In the genomic region with DNA sequence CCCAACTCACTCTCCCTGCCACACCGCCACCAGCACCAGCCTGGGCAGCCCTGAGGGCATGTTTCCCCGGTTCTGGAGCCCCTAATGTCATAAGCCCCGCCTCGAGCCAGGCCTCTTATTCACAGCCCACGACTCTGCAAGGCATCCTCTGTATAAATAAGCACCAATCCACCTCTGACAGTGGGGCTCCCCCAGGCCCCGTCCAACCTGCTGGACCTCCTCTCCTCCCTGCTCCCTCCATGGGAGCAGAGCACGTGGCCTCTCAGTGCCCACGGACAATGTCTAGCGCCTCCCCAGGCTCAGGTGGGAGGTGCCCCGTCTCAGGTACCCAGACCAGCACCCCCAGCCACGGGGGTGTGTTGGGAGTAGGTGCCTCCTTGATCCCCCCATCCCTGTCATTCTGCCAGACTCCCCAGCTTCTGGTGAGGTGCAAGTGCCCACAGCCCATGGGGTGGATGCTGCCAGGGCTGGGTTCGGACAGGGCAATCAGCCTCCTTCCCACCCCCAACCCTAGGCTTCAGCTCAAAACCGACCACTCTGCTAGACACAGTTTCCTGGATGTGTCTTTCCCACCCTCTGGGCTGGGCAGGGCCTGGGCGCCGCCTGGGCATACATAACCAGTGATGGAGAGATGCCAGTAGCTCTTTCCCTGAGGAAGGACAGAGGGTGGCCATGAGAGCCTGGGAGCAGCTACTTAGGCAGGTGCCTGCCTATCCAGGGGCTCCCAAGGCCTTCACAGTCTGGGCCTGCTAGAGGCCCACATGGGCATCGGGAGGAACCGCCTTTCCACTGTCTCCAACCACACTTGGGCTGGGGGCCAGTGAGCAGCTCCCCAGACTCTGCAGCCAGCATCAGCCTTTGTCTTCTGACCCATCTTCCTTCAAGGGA, we compare ENCODE assay signal across 9 cellular contexts. TPM values are rescaled to one million over a fixed set of nuclear protein-coding genes. Genes with fewer than 3 reads are reported as not detected.
DNase-seq lines count a peak whose midpoint lies in the region; ATAC-seq and TF ChIP-seq lines count a peak whose summit lies in the region.
"Had no signal": no experiment of that assay in that cellular context is flagged by ENCODE, and none has a peak within 500 bp of the region (broad histone marks: within the 10 kb centered on the region; RNA-seq: fewer than 3 reads in every experiment).

No MANE protein-coding gene starts in this region.

- no peak for ATAC-seq in effector memory CD8-positive, alpha-beta T cell (replicated peaks)
- ATAC-seq in GM19455 (IDR thresholded peaks at IDR 0.05; ENCODE audit: unreplicated experiment) (no peak), GM18907 (IDR thresholded peaks at IDR 0.05; ENCODE audit: unreplicated experiment) (no peak)

- H2AFZ ChIP-seq in KMS-11 (ENCODE audit: low read depth): peak overlapping the region; percentile 79; the same call in 1 of the 2 replicates

- no peaks in the 10 kb centered on the region for H3K9me3 Mint-ChIP-seq in activated CD4-positive, alpha-beta memory T cell treated with anti-CD3 and anti-CD28 coated beads for 36 hours
- no peaks in the 10 kb centered on the region for H3K9me3 Mint-ChIP-seq in activated CD4-positive, alpha-beta memory T cell treated with anti-CD3 and anti-CD28 coated beads, Interleukin-2, amount 10 ng/mL, durations not matched to agents 7 days and 5 days
- H3K9me3 Mint-ChIP-seq in effector memory CD8-positive, alpha-beta T cell: no peaks in the 10 kb centered on the region
- H3K9me3 Mint-ChIP-seq in progenitor cell of endocrine pancreas (ENCODE audit: low read depth): no peaks in the 10 kb centered on the region

- no peaks in the 10 kb centered on the region for H4K20me1 ChIP-seq in KMS-11 (ENCODE audit: insufficient read depth)

- peak overlapping the region; percentile 54 for H3K4me3 Mint-ChIP-seq in activated CD4-positive, alpha-beta memory T cell treated with anti-CD3 and anti-CD28 coated beads for 36 hours
- no peak overlapping the region for H3K4me3 Mint-ChIP-seq in activated CD4-positive, alpha-beta memory T cell treated with anti-CD3 and anti-CD28 coated beads, Interleukin-2, amount 10 ng/mL, durations not matched to agents 7 days and 5 days
- H3K4me3 Mint-ChIP-seq in effector memory CD8-positive, alpha-beta T cell: peak overlapping the region; percentile 67 to 75
- H3K4me3 Mint-ChIP-seq in progenitor cell of endocrine pancreas (ENCODE audit: low read depth): peak overlapping the region; percentile 67

- H3K36me3 Mint-ChIP-seq in activated CD4-positive, alpha-beta memory T cell treated with anti-CD3 and anti-CD28 coated beads for 36 hours: no peaks in the 10 kb centered on the region
- no peaks in the 10 kb centered on the region for H3K36me3 Mint-ChIP-seq in activated CD4-positive, alpha-beta memory T cell treated with anti-CD3 and anti-CD28 coated beads, Interleukin-2, amount 10 ng/mL, durations not matched to agents 7 days and 5 days (ENCODE audit: low read depth)
- peaks cover 57% of the 10 kb centered on the region for H3K36me3 Mint-ChIP-seq in effector memory CD8-positive, alpha-beta T cell (ENCODE audit: insufficient read depth)
- H3K36me3 Mint-ChIP-seq in progenitor cell of endocrine pancreas (ENCODE audit: insufficient read depth): no peaks in the 10 kb centered on the region

- no peaks in the 10 kb centered on the region for H3K36me3 ChIP-seq in KMS-11 (ENCODE audit: insufficient read depth)

- intact Hi-C loops in activated CD4-positive, alpha-beta memory T cell treated with anti-CD3 and anti-CD28 coated beads for 36 hours (cut with micrococcal nuclease): loop anchor here (5.0 kb wide), 1 partner anchor 126 kb away; the partner anchor contains the start of gene ANKRD36C

- no peaks in the 10 kb centered on the region for H3K79me2 ChIP-seq in KMS-11 (ENCODE audit: insufficient read depth, low read depth)

- H3K4me2 ChIP-seq in KMS-11: 0 out of 2 replicates have a peak overlapping the region, but pooled peaks have one; percentile 71

- POLR2A ChIA-PET in activated CD4-positive, alpha-beta memory T cell treated with anti-CD3 and anti-CD28 coated beads for 36 hours (lab: Charles Lee): interaction anchor here (1.0 to 2.2 kb wide), 3 partner anchors 13 to 57 kb away, joined by 3 to 6 read pairs (median 4); no protein-coding TSS in a partner anchor
- POLR2A ChIA-PET in activated CD4-positive, alpha-beta memory T cell treated with anti-CD3 and anti-CD28 coated beads, Interleukin-2, amount 10 ng/mL, durations not matched to agents 7 days and 5 days (lab: Charles Lee): interaction anchor here (1.2 to 1.7 kb wide), 2 partner anchors 27 to 125 kb away, joined by 3 to 5 read pairs; partner anchors contain the start of gene DUSP2

- peaks cover 4% of the 10 kb centered on the region for H3K4me1 ChIP-seq in KMS-11 (ENCODE audit: low read depth, poor library complexity, severe bottlenecking)

- DNase-seq in activated CD4-positive, alpha-beta memory T cell treated with anti-CD3 and anti-CD28 coated beads for 36 hours: peak; percentile 20
- no peak for DNase-seq in activated CD4-positive, alpha-beta memory T cell treated with anti-CD3 and anti-CD28 coated beads, Interleukin-2, amount 10 ng/mL, durations not matched to agents 7 days and 5 days
- DNase-seq in effector memory CD8-positive, alpha-beta T cell: no peak
- no peak for DNase-seq in progenitor cell of endocrine pancreas (ENCODE audit: low spot score, unreplicated experiment)
- DNase-seq in SW 1271 (lab: John Stamatoyannopoulos, UW): no peak
- DNase-seq: NCI-H748 treated with DMSO at 0.1 percent for 48 hours had no signal

- CTCF ChIA-PET in activated CD4-positive, alpha-beta memory T cell treated with anti-CD3 and anti-CD28 coated beads for 36 hours (lab: Charles Lee): interaction anchor here (1.2 to 6.0 kb wide), 20 partner anchors 9 to 133 kb away, joined by 3 to 68 read pairs (median 7); partner anchors contain the start of genes ANKRD36C, ASTL and STARD7
- CTCF ChIA-PET in activated CD4-positive, alpha-beta memory T cell treated with anti-CD3 and anti-CD28 coated beads, Interleukin-2, amount 10 ng/mL, durations not matched to agents 7 days and 5 days (lab: Charles Lee): interaction anchor here (0.8 to 3.2 kb wide), 11 partner anchors 9 to 126 kb away, joined by 3 to 31 read pairs (median 5); partner anchors contain the start of genes ANKRD36C and ASTL

- no peak overlapping the region for H3K27ac Mint-ChIP-seq in activated CD4-positive, alpha-beta memory T cell treated with anti-CD3 and anti-CD28 coated beads for 36 hours
- H3K27ac Mint-ChIP-seq in activated CD4-positive, alpha-beta memory T cell treated with anti-CD3 and anti-CD28 coated beads, Interleukin-2, amount 10 ng/mL, durations not matched to agents 7 days and 5 days: no peak overlapping the region
- H3K27ac Mint-ChIP-seq in effector memory CD8-positive, alpha-beta T cell: peak overlapping the region in 1 of 2 donors; percentile 89
- H3K27ac Mint-ChIP-seq in progenitor cell of endocrine pancreas: no peak overlapping the region

- no peak overlapping the region for H3K27ac ChIP-seq in KMS-11

- peaks cover 23% of the 10 kb centered on the region for H3K27me3 ChIP-seq in KMS-11 (ENCODE audit: insufficient read depth, low read depth)

- no peak for TF ChIP-seq CTCF in KMS-11 (conservative IDR thresholded peaks at IDR 0.05; ENCODE audit: low read depth, low read length)
- peak; percentile 19 for TF ChIP-seq CTCF in progenitor cell of endocrine pancreas (IDR thresholded peaks at IDR 0.05; ENCODE audit: unreplicated experiment)

- H3K4me1 Mint-ChIP-seq in activated CD4-positive, alpha-beta memory T cell treated with anti-CD3 and anti-CD28 coated beads for 36 hours (ENCODE audit: low read depth): peaks cover 13% of the 10 kb centered on the region
- peaks cover 8% of the 10 kb centered on the region for H3K4me1 Mint-ChIP-seq in activated CD4-positive, alpha-beta memory T cell treated with anti-CD3 and anti-CD28 coated beads, Interleukin-2, amount 10 ng/mL, durations not matched to agents 7 days and 5 days
- H3K4me1 Mint-ChIP-seq in effector memory CD8-positive, alpha-beta T cell (ENCODE audit: low read depth in 2 of 2): peaks cover 21 to 23% of the 10 kb centered on the region in 2 donors
- H3K4me1 Mint-ChIP-seq in progenitor cell of endocrine pancreas (ENCODE audit: low read depth): peaks cover 2% of the 10 kb centered on the region

- H3K27me3 Mint-ChIP-seq in activated CD4-positive, alpha-beta memory T cell treated with anti-CD3 and anti-CD28 coated beads for 36 hours: peaks cover 41% of the 10 kb centered on the region
- H3K27me3 Mint-ChIP-seq in activated CD4-positive, alpha-beta memory T cell treated with anti-CD3 and anti-CD28 coated beads, Interleukin-2, amount 10 ng/mL, durations not matched to agents 7 days and 5 days: peaks cover 49% of the 10 kb centered on the region
- H3K27me3 Mint-ChIP-seq in effector memory CD8-positive, alpha-beta T cell: peaks cover 36 to 63% of the 10 kb centered on the region in 2 donors
- H3K27me3 Mint-ChIP-seq in progenitor cell of endocrine pancreas: peaks cover 68% of the 10 kb centered on the region

- H3K9ac ChIP-seq in KMS-11: no peak overlapping the region

- H3K4me3 ChIP-seq in KMS-11 (IDR thresholded peaks at IDR 0.05; ENCODE audit: insufficient read depth, low read depth, low read length): no peak overlapping the region

RNA-seq across cellular contexts. Expression of gene ADRA2B, which starts 1.6 kb away (rescaled TPM):
- total RNA-seq in activated CD4-positive, alpha-beta memory T cell treated with anti-CD3 and anti-CD28 coated beads for 36 hours: under 1 TPM; 0.21 to 0.36 TPM
- under 1 TPM in 1 of 2 experiments, not detected in 1; 0.05 TPM for total RNA-seq in activated CD4-positive, alpha-beta memory T cell treated with anti-CD3 and anti-CD28 coated beads, Interleukin-2, amount 10 ng/mL, durations not matched to agents 7 days and 5 days
- total RNA-seq in progenitor cell of endocrine pancreas: 0.69 and 0.91 TPM in 2 replicates

RNA-seq across cellular contexts. Expression of gene ASTL, which starts 20.4 kb away (rescaled TPM):
- 1 to 10 TPM; 1.8 to 2.4 TPM for total RNA-seq in activated CD4-positive, alpha-beta memory T cell treated with anti-CD3 and anti-CD28 coated beads for 36 hours
- total RNA-seq in activated CD4-positive, alpha-beta memory T cell treated with anti-CD3 and anti-CD28 coated beads, Interleukin-2, amount 10 ng/mL, durations not matched to agents 7 days and 5 days: under 1 TPM; 0.25 to 0.53 TPM
- total RNA-seq in progenitor cell of endocrine pancreas: 0.29 TPM in 1 of 2 replicates, not detected in the other

RNA-seq across cellular contexts. Expression of gene DUSP2, which starts 27.3 kb away (rescaled TPM):
- 100 to 1,000 TPM; 522 to 539 TPM for total RNA-seq in activated CD4-positive, alpha-beta memory T cell treated with anti-CD3 and anti-CD28 coated beads for 36 hours
- total RNA-seq in activated CD4-positive, alpha-beta memory T cell treated with anti-CD3 and anti-CD28 coated beads, Interleukin-2, amount 10 ng/mL, durations not matched to agents 7 days and 5 days: 10 to 100 TPM; 40.8 to 42.5 TPM
- total RNA-seq in progenitor cell of endocrine pancreas: 0.64 and 0.93 TPM in 2 replicates

Comparison
In these comparisons a context has a peak if more than half of its experiments do, and no peak if none do; other contexts are left out.
1. RNA of gene DUSP2, which starts 27.3 kb away (total RNA-seq): 522 to 539 TPM in activated CD4-positive, alpha-beta memory T cell treated with anti-CD3 and anti-CD28 coated beads for 36 hours and 40.8 to 42.5 TPM in activated CD4-positive, alpha-beta memory T cell treated with anti-CD3 and anti-CD28 coated beads, Interleukin-2, amount 10 ng/mL, durations not matched to agents 7 days and 5 days; 0.64 to 0.93 TPM in progenitor cell of endocrine pancreas; every median in the first group is over 10 times any median in the second.